Comparison of ENCODE assay signal across 32 cellular contexts in the genomic region with DNA sequence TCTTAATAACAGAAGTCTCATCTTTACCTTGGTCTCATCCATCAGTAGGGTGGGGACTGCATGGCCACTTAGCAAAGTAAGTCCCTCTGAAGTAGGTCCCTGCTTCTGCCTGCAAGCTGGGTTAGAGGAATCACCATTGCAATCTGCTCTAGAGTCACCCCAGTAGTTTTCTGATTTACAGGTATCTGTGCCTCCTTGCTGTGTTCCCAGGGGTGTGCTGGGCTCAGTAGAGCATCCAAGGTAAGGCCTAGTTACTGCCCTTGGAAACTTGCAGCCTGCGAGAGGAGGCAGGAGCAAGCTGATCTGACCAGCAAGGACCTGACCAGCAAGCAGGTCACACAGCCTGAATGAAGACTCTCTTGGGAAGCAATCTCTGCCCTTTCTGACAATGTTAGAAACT.
"Had no signal": no experiment of that assay in that cellular context is flagged by ENCODE, and none has a peak within 500 bp of the region (broad histone marks: within the 10 kb centered on the region; RNA-seq: fewer than 3 reads in every experiment).

No MANE protein-coding gene starts in this region.

- H3K4me3 Mint-ChIP-seq: activated B cell treated with CpG ODN at 0.5 μM for 24 hours; activated CD4-positive, alpha-beta memory T cell treated with anti-CD3 and anti-CD28 coated beads for 36 hours; activated CD4-positive, alpha-beta T cell treated with anti-CD3 and anti-CD28 coated beads, Interleukin-2, amount 10 ng/mL, durations not matched to agents 24 days and 14 days; activated CD8-positive, alpha-beta T cell treated with anti-CD3 and anti-CD28 coated beads for 36 hours; activated naive CD4-positive, alpha-beta T cell treated with anti-CD3 and anti-CD28 coated beads for 36 hours; activated naive CD8-positive, alpha-beta T cell treated with anti-CD3 and anti-CD28 coated beads for 36 hours; activated T-cell treated with anti-CD3 and anti-CD28 coated beads, Interleukin-2, amount 50 U/mL, for 4 hours; activated T-cell treated with anti-CD3 and anti-CD28 coated beads, Interleukin-2, amount 50 U/mL, for 72 hours; T-cell; T-helper 2 cell treated with Interferon-gamma antibody and Interleukin-4, amounts not matched to agents 5 μg/mL and 100 μg/mL, for 36 hours had no signal

- H3K27ac Mint-ChIP-seq: activated B cell treated with CpG ODN at 0.5 μM for 24 hours; activated CD4-positive, alpha-beta memory T cell treated with anti-CD3 and anti-CD28 coated beads for 36 hours; activated CD4-positive, alpha-beta T cell treated with anti-CD3 and anti-CD28 coated beads, Interleukin-2, amount 10 ng/mL, durations not matched to agents 24 days and 14 days; activated CD8-positive, alpha-beta T cell treated with anti-CD3 and anti-CD28 coated beads for 36 hours; activated naive CD4-positive, alpha-beta T cell treated with anti-CD3 and anti-CD28 coated beads for 36 hours; activated naive CD4-positive, alpha-beta T cell treated with anti-CD3 and anti-CD28 coated beads, Interleukin-2, amount 50 U/mL, for 72 hours; activated naive CD8-positive, alpha-beta T cell treated with anti-CD3 and anti-CD28 coated beads for 36 hours; activated T-cell treated with anti-CD3 and anti-CD28 coated beads, Interleukin-2, amount 50 U/mL, for 72 hours; T-cell; T-helper 2 cell treated with Interferon-gamma antibody and Interleukin-4, amounts not matched to agents 5 μg/mL and 100 μg/mL, for 36 hours had no signal

- ATAC-seq: activated CD8-positive, alpha-beta T cell treated with anti-CD3 and anti-CD28 coated beads for 36 hours; activated naive CD4-positive, alpha-beta T cell treated with anti-CD3 and anti-CD28 coated beads, Interleukin-2, amount 50 U/mL, for 72 hours; activated T-cell treated with anti-CD3 and anti-CD28 coated beads, Interleukin-2, amount 50 U/mL, for 4 hours; activated T-cell treated with anti-CD3 and anti-CD28 coated beads, Interleukin-2, amount 50 U/mL, for 72 hours; body of pancreas; T-cell had no signal

- H3K4me1 ChIP-seq: body of pancreas, breast epithelium had no signal

- H3K4me1 Mint-ChIP-seq: activated B cell treated with CpG ODN at 0.5 μM for 24 hours; activated CD4-positive, alpha-beta T cell treated with anti-CD3 and anti-CD28 coated beads, Interleukin-2, amount 10 ng/mL, durations not matched to agents 24 days and 14 days; activated naive CD8-positive, alpha-beta T cell treated with anti-CD3 and anti-CD28 coated beads for 36 hours had no signal

- DNase-seq: activated B cell treated with CpG ODN at 0.5 μM for 24 hours; activated CD4-positive, alpha-beta memory T cell treated with anti-CD3 and anti-CD28 coated beads for 36 hours; activated CD4-positive, alpha-beta T cell treated with anti-CD3 and anti-CD28 coated beads for 4 hours; activated CD4-positive, alpha-beta T cell treated with anti-CD3 and anti-CD28 coated beads, Interleukin-2, amount 10 ng/mL, durations not matched to agents 24 days and 14 days; activated CD4-positive, alpha-beta T cell treated with anti-CD3 and anti-CD28 coated beads, Interleukin-2, amount 50 U/mL, for 1 hour; activated CD4-positive, alpha-beta T cell treated with anti-CD3 and anti-CD28 coated beads, Interleukin-2, amount 50 U/mL, for 4 hours; activated CD4-positive, CD25-positive, alpha-beta regulatory T cell treated with anti-CD3 and anti-CD28 coated beads, Interleukin-2, amount 50 U/mL, for 72 hours; activated CD8-positive, alpha-beta memory T cell treated with anti-CD3 and anti-CD28 coated beads, Interleukin-2, amount 50 U/mL, for 4 hours; activated CD8-positive, alpha-beta T cell treated with anti-CD3 and anti-CD28 coated beads for 36 hours; activated effector memory CD4-positive, alpha-beta T cell treated with anti-CD3 and anti-CD28 coated beads, Interleukin-2, amount 50 U/mL, for 16 hours; activated gamma-delta T cell treated with Interleukin-2 at 50 U/mL for 16 hours; activated naive CD4-positive, alpha-beta T cell; activated naive CD4-positive, alpha-beta T cell treated with anti-CD3 and anti-CD28 coated beads for 36 hours; activated naive CD4-positive, alpha-beta T cell treated with anti-CD3 and anti-CD28 coated beads, Interleukin-2, amount 50 U/mL, for 16 hours; activated naive CD8-positive, alpha-beta T cell treated with anti-CD3 and anti-CD28 coated beads for 36 hours; activated T-cell treated with anti-CD3 and anti-CD28 coated beads for 4 hours; activated T-cell treated with anti-CD3 and anti-CD28 coated beads, Interleukin-2, amount 50 U/mL, for 1 hour; activated T-cell treated with anti-CD3 and anti-CD28 coated beads, Interleukin-2, amount 50 U/mL, for 4 hours; activated T-cell treated with anti-CD3 and anti-CD28 coated beads, Interleukin-2, amount 50 U/mL, for 72 hours; adrenal gland; amniotic stem cell; aorta; body of pancreas; brain microvascular endothelial cell; central memory CD4-positive, alpha-beta T cell; T-cell; T-helper 2 cell; T-helper 9 cell had no signal

- H3K27me3 Mint-ChIP-seq: activated B cell treated with CpG ODN at 0.5 μM for 24 hours; activated CD4-positive, alpha-beta T cell treated with anti-CD3 and anti-CD28 coated beads, Interleukin-2, amount 10 ng/mL, durations not matched to agents 24 days and 14 days; activated CD8-positive, alpha-beta T cell treated with anti-CD3 and anti-CD28 coated beads for 36 hours; activated naive CD8-positive, alpha-beta T cell treated with anti-CD3 and anti-CD28 coated beads for 36 hours had no signal

- H3K9me3 ChIP-seq: adrenal gland, body of pancreas, breast epithelium had no signal

- H3K27me3 ChIP-seq: adrenal gland, body of pancreas, brain microvascular endothelial cell, breast epithelium had no signal

- H3K4me3 ChIP-seq: adrenal gland, body of pancreas, breast epithelium had no signal

- H3K36me3 ChIP-seq: adrenal gland, brain microvascular endothelial cell, breast epithelium had no signal

- H3K9me3 Mint-ChIP-seq: activated B cell treated with CpG ODN at 0.5 μM for 24 hours; activated CD4-positive, alpha-beta memory T cell treated with anti-CD3 and anti-CD28 coated beads for 36 hours; activated CD4-positive, alpha-beta T cell treated with anti-CD3 and anti-CD28 coated beads, Interleukin-2, amount 10 ng/mL, durations not matched to agents 24 days and 14 days; activated CD8-positive, alpha-beta T cell treated with anti-CD3 and anti-CD28 coated beads for 36 hours; activated naive CD4-positive, alpha-beta T cell treated with anti-CD3 and anti-CD28 coated beads for 36 hours; activated naive CD4-positive, alpha-beta T cell treated with anti-CD3 and anti-CD28 coated beads, Interleukin-2, amount 50 U/mL, for 72 hours; activated naive CD8-positive, alpha-beta T cell treated with anti-CD3 and anti-CD28 coated beads for 36 hours; activated T-cell treated with anti-CD3 and anti-CD28 coated beads, Interleukin-2, amount 50 U/mL, for 4 hours; activated T-cell treated with anti-CD3 and anti-CD28 coated beads, Interleukin-2, amount 50 U/mL, for 72 hours; T-helper 2 cell treated with Interferon-gamma antibody and Interleukin-4, amounts not matched to agents 5 μg/mL and 100 μg/mL, for 36 hours had no signal

- H3K36me3 Mint-ChIP-seq: activated CD4-positive, alpha-beta memory T cell treated with anti-CD3 and anti-CD28 coated beads for 36 hours; activated naive CD4-positive, alpha-beta T cell treated with anti-CD3 and anti-CD28 coated beads, Interleukin-2, amount 50 U/mL, for 72 hours; T-cell had no signal

- H3K27ac ChIP-seq: adrenal gland, body of pancreas, brain microvascular endothelial cell, breast epithelium, VCaP had no signal
